In genomic region chr11:29280452-29280851, GRCh38 we compare ENCODE assay signal across 18 cellular contexts.
DNase-seq lines count a peak whose midpoint lies in the region; ATAC-seq, FAIRE-seq and TF ChIP-seq lines count a peak whose summit lies in the region.
"Had no signal": no experiment of that assay in that cellular context is flagged by ENCODE, and none has a peak within 500 bp of the region (broad histone marks: within the 10 kb centered on the region; RNA-seq: fewer than 3 reads in every experiment).

No MANE protein-coding gene starts in this region.

- H3K27ac ChIP-seq in GM12878 (ENCODE audit: control insufficient read depth, insufficient read depth) (no peak overlapping the region), osteoblast (ENCODE audit: low read depth, low read length) (no peak overlapping the region)
- H3K27ac ChIP-seq: neutrophil, WERI-Rb-1 had no signal

- no peaks in the 10 kb centered on the region for H3K9me3 ChIP-seq in GM12878 (replicated peaks; ENCODE audit: control insufficient read depth, insufficient read depth, low read length)
- H3K9me3 ChIP-seq in osteoblast (ENCODE audit: low read depth, low read length) = no peaks in the 10 kb centered on the region
- H3K9me3 ChIP-seq: neutrophil had no signal

- H3K36me3 ChIP-seq in GM12878 (ENCODE audit: control insufficient read depth in 2 of 2, insufficient read depth in 2 of 2, low read length in 1 of 2) (no peaks in the 10 kb centered on the region), osteoblast (ENCODE audit: insufficient read depth, low read length) (no peaks in the 10 kb centered on the region)
- H3K36me3 ChIP-seq: neutrophil, WERI-Rb-1 had no signal

- no peak for TF ChIP-seq POLR2A in GM12878 (IDR thresholded peaks at IDR 0.05; ENCODE audit: low read depth, low read length)

- intact Hi-C loops in GM12878 (cut with micrococcal nuclease; ENCODE audit: unreplicated experiment) = no loop called here

- no peaks in the 10 kb centered on the region for H3K27me3 ChIP-seq in GM12878 (replicated peaks in 1 of 2; ENCODE audit: control insufficient read depth in 2 of 2, insufficient read depth in 2 of 2, low read length in 1 of 2)
- no peaks in the 10 kb centered on the region for H3K27me3 ChIP-seq in osteoblast (ENCODE audit: insufficient read depth, low read length)
- H3K27me3 ChIP-seq: neutrophil had no signal

- no peak for TF ChIP-seq RAD21 in GM12878 (IDR thresholded peaks at IDR 0.05; ENCODE audit: insufficient read depth, low read depth, low read length)

- no TSS peak for BruUV-seq in GM12878 (replicated peaks; lab: Mats Ljungman, UMichigan)

- 15% methylated on average over 2 of the region's 2 CpGs for WGBS in GM12878 (ENCODE audit: insufficient coverage, insufficient replicate concordance, low lambda C conversion rate, missing lambda C conversion rate)

- no peaks in the 10 kb centered on the region for H3K79me2 ChIP-seq in GM12878 (ENCODE audit: control insufficient read depth, insufficient read depth, low read length)
- no peaks in the 10 kb centered on the region for H3K79me2 ChIP-seq in osteoblast (ENCODE audit: insufficient read depth, low read length)

- H3K4me3 ChIP-seq in GM12878 = no peak overlapping the region
- no peak overlapping the region for H3K4me3 ChIP-seq in osteoblast (ENCODE audit: insufficient read depth, low read length)
- H3K4me3 ChIP-seq: K562, lung had no signal

- 0 out of 4 replicates have a peak, but pooled peaks of 1 of the 2 experiments have one; percentile 38 for TF ChIP-seq EP300 in GM12878 (IDR thresholded peaks at IDR 0.05; ENCODE audit: borderline replicate concordance in 1 of 2, control insufficient read depth in 1 of 2, low read depth in 2 of 2, low read length in 2 of 2)

- in situ Hi-C loops in GM12878 (cut with MboI) = no loop called here

- peak; percentile 86 for ATAC-seq in GM18868 (IDR thresholded peaks at IDR 0.05; ENCODE audit: unreplicated experiment)
- ATAC-seq in HG03442 (IDR thresholded peaks at IDR 0.05; ENCODE audit: unreplicated experiment) = peak; percentile 67
- ATAC-seq in GM12878 = peak; percentile 93
- ATAC-seq in HG03025 (IDR thresholded peaks at IDR 0.05; ENCODE audit: low FRiP score, unreplicated experiment) = no peak
- ATAC-seq: activated CD8-positive, alpha-beta memory T cell treated with anti-CD3 and anti-CD28 coated beads, Interleukin-2, amount 10 ng/mL, durations not matched to agents 7 days and 5 days; K562 had no signal

- no peak overlapping the region for H3K4me3 Mint-ChIP-seq in glutamatergic neuron (ENCODE audit: unreplicated experiment)
- H3K4me3 Mint-ChIP-seq: activated CD8-positive, alpha-beta memory T cell treated with anti-CD3 and anti-CD28 coated beads, Interleukin-2, amount 10 ng/mL, durations not matched to agents 7 days and 5 days; CD14-positive monocyte; central memory CD8-positive, alpha-beta T cell had no signal

- H3K4me2 ChIP-seq in GM12878 (ENCODE audit: control insufficient read depth, insufficient read depth) (no peak overlapping the region), osteoblast (ENCODE audit: insufficient read depth, low read length) (no peak overlapping the region)

- H3K27ac Mint-ChIP-seq in glutamatergic neuron (ENCODE audit: unreplicated experiment) = no peak overlapping the region
- H3K27ac Mint-ChIP-seq: activated CD8-positive, alpha-beta memory T cell treated with anti-CD3 and anti-CD28 coated beads, Interleukin-2, amount 10 ng/mL, durations not matched to agents 7 days and 5 days; CD14-positive monocyte had no signal

- H4K20me1 ChIP-seq in GM12878 (ENCODE audit: control insufficient read depth, insufficient read depth) = no peaks in the 10 kb centered on the region
- no peaks in the 10 kb centered on the region for H4K20me1 ChIP-seq in osteoblast (ENCODE audit: insufficient read depth, low read length)

- POLR2A ChIA-PET in GM12878 (lab: Charles Lee) = interaction anchor here (1.0 to 1.3 kb wide), 4 partner anchors 10 to 41 kb away, joined by 3 to 6 read pairs (median 3); no protein-coding TSS in a partner anchor

- H2AFZ ChIP-seq in GM12878 (ENCODE audit: control insufficient read depth, low read depth, low read length) (no peak overlapping the region), osteoblast (ENCODE audit: low read length) (peak overlapping the region; percentile 40)

- CTCF ChIA-PET in GM12878 (lab: Yijun Ruan, JAX) = interaction anchor here (0.7 to 5.5 kb wide), 5 partner anchors 13 to 94 kb away, joined by 3 to 41 read pairs (median 9); no protein-coding TSS in a partner anchor

- RAD21 ChIA-PET in GM12878 (lab: Charles Lee; ENCODE audit: unreplicated experiment) = interaction anchor here (1.8 to 4.5 kb wide), 3 partner anchors 13 to 49 kb away, joined by 11 to 57 read pairs (median 14); no protein-coding TSS in a partner anchor

- no peaks in the 10 kb centered on the region for H3K9me3 Mint-ChIP-seq in glutamatergic neuron (ENCODE audit: unreplicated experiment)

- H3K27me3 Mint-ChIP-seq in glutamatergic neuron (ENCODE audit: unreplicated experiment) = no peaks in the 10 kb centered on the region
- H3K27me3 Mint-ChIP-seq: activated CD8-positive, alpha-beta memory T cell treated with anti-CD3 and anti-CD28 coated beads, Interleukin-2, amount 10 ng/mL, durations not matched to agents 7 days and 5 days; central memory CD8-positive, alpha-beta T cell had no signal

- no peak for FAIRE-seq in GM12878 (lab: Jason Lieb, UNC)
- FAIRE-seq: K562 had no signal

- peaks cover 11% of the 10 kb centered on the region for H3K4me1 Mint-ChIP-seq in glutamatergic neuron (ENCODE audit: low read depth, unreplicated experiment)
- H3K4me1 Mint-ChIP-seq: activated CD8-positive, alpha-beta memory T cell treated with anti-CD3 and anti-CD28 coated beads, Interleukin-2, amount 10 ng/mL, durations not matched to agents 7 days and 5 days; CD14-positive monocyte; central memory CD8-positive, alpha-beta T cell had no signal

- no peak overlapping the region for H3K9ac ChIP-seq in GM12878 (ENCODE audit: control insufficient read depth, insufficient read depth, low read length)

- SMC1A ChIA-PET in GM12878 (lab: Charles Lee; ENCODE audit: uncharacterized antibody, unreplicated experiment) = interaction anchor here (0.6 to 5.6 kb wide), 12 partner anchors 10 to 1171 kb away, joined by 3 to 71 read pairs (median 4); no protein-coding TSS in a partner anchor

- no peaks in the 10 kb centered on the region for H3K36me3 Mint-ChIP-seq in glutamatergic neuron (ENCODE audit: unreplicated experiment)
- H3K36me3 Mint-ChIP-seq: activated CD8-positive, alpha-beta memory T cell treated with anti-CD3 and anti-CD28 coated beads, Interleukin-2, amount 10 ng/mL, durations not matched to agents 7 days and 5 days; CD14-positive monocyte had no signal

- H3K4me1 ChIP-seq in GM12878 (ENCODE audit: control insufficient read depth, insufficient read depth, low read length) = no peaks in the 10 kb centered on the region
- H3K4me1 ChIP-seq in osteoblast (ENCODE audit: insufficient read depth, low read length) = peaks cover 18% of the 10 kb centered on the region

- no peak for TF ChIP-seq CTCF in GM12878 (IDR thresholded peaks at IDR 0.05 in 2 of 3, conservative IDR thresholded peaks at IDR 0.05 in 1 of 3; ENCODE audit: control insufficient read depth in 2 of 3, extremely low read depth in 1 of 3, insufficient read depth in 1 of 3, low read depth in 3 of 3, low read length in 3 of 3)
- no peak for TF ChIP-seq CTCF in osteoblast (IDR thresholded peaks at IDR 0.05; ENCODE audit: extremely low read depth, low read depth, low read length)
- TF ChIP-seq CTCF in glutamatergic neuron (IDR thresholded peaks at IDR 0.05; ENCODE audit: partially characterized antibody, unreplicated experiment) = no peak

- DNase-seq in GM12878 (ENCODE audit: low read depth, low spot score) (no peak), osteoblast (ENCODE audit: insufficient read length, low spot score, missing footprints) (no peak), glutamatergic neuron (no peak), Kasumi-1 (lab: John Stamatoyannopoulos, UW) (no peak), T-helper 1 cell (no peak)
- DNase-seq: activated CD8-positive, alpha-beta memory T cell treated with anti-CD3 and anti-CD28 coated beads, Interleukin-2, amount 10 ng/mL, durations not matched to agents 7 days and 5 days; activated naive CD4-positive, alpha-beta T cell; NCI-H187; NCI-H82; WERI-Rb-1 had no signal

TF ChIP-seq in GM12878, 131 proteins besides CTCF, POLR2A, EP300 and RAD21 (continues in another document):
- TF ChIP-seq GATAD2B (conservative IDR thresholded peaks at IDR 0.05; ENCODE audit: low read depth) (peak; percentile 17; the same call in 1 of the 2 replicates), IKZF2 (IDR thresholded peaks at IDR 0.05) (peak; percentile 45 to 66; a peak in 2 of 4 replicates), EED (IDR thresholded peaks at IDR 0.05; ENCODE audit: low read depth) (no peak), HSF1 (IDR thresholded peaks at IDR 0.05; ENCODE audit: low read depth, low read length) (no peak), ATF3 (IDR thresholded peaks at IDR 0.05; ENCODE audit: borderline replicate concordance, extremely low read depth, low read depth, low read length) (no peak), ETV6 (conservative IDR thresholded peaks at IDR 0.05 in 1 of 2, IDR thresholded peaks at IDR 0.05 in 1 of 2; ENCODE audit: borderline replicate concordance in 1 of 2, low read depth in 1 of 2) (no peak), CHD1 (IDR thresholded peaks at IDR 0.05; ENCODE audit: low read depth, low read length) (no peak), SMC3 (IDR thresholded peaks at IDR 0.05; ENCODE audit: borderline replicate concordance, low read length) (no peak), IKZF1 (conservative IDR thresholded peaks at IDR 0.05) (0 out of 2 replicates have a peak, but pooled peaks have one; percentile 34), ATF7 (IDR thresholded peaks at IDR 0.05; ENCODE audit: low read depth) (peak; percentile 63), MTA2 (IDR thresholded peaks at IDR 0.05; ENCODE audit: low read depth) (peak; percentile 60; the same call in 1 of the 2 replicates)
